ENCODE assay signal across 11 cellular contexts in the genomic region with DNA sequence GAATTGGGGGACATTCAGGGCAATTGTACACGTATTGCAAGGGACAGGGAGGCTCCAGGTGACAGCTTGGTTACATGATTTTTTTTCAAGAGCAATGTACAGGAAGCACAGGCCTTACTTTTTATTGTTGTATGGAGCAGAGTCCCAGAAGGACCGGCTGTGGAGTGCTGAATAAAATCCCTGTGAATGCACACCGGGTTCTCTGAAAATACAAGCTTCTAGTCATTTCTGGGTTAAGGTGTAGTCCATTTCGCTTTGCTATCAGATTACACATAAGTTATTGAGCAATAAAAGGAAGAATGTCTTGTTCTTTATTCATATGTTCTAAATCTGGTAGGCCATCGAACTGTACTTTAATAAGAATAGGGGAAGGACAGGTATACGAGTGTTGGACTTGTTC. TPM values are rescaled to one million over a fixed set of nuclear protein-coding genes. Genes with fewer than 3 reads are reported as not detected.
"Had no signal": no experiment of that assay in that cellular context is flagged by ENCODE, and none has a peak within 500 bp of the region (broad histone marks: within the 10 kb centered on the region; RNA-seq: fewer than 3 reads in every experiment).

No MANE protein-coding gene starts in this region.

- H3K36me3 ChIP-seq: vagina, WERI-Rb-1 had no signal

- H3K4me3 Mint-ChIP-seq: activated CD8-positive, alpha-beta T cell treated with anti-CD3 and anti-CD28 coated beads, Interleukin-2, amount 10 ng/mL, durations not matched to agents 7 days and 5 days; central memory CD8-positive, alpha-beta T cell; stimulated activated naive CD8-positive, alpha-beta T cell treated with anti-CD3 and anti-CD28 coated beads, Interleukin-15, amount 100 ng/mL, for 72 hours had no signal

- H3K27me3 Mint-ChIP-seq: central memory CD8-positive, alpha-beta T cell; stimulated activated naive CD8-positive, alpha-beta T cell treated with anti-CD3 and anti-CD28 coated beads, Interleukin-15, amount 100 ng/mL, for 72 hours had no signal

- DNase-seq: activated CD4-positive, alpha-beta T cell treated with anti-CD3 and anti-CD28 coated beads for 4 hours; activated CD8-positive, alpha-beta T cell treated with anti-CD3 and anti-CD28 coated beads, Interleukin-2, amount 10 ng/mL, durations not matched to agents 7 days and 5 days; activated naive CD4-positive, alpha-beta T cell treated with anti-CD3 and anti-CD28 coated beads, Interleukin-2, amount 50 U/mL, for 16 hours; occipital lobe; stimulated activated CD4-positive, alpha-beta T cell treated with anti-CD3 and anti-CD28 coated beads, Interleukin-4, amount 100 ng/mL, for 4 hours; stimulated activated naive CD8-positive, alpha-beta T cell treated with anti-CD3 and anti-CD28 coated beads, Interleukin-15, amount 100 ng/mL, for 72 hours; T1000; testis; WERI-Rb-1 had no signal

- H3K4me3 ChIP-seq: testis, vagina had no signal

- H3K27ac ChIP-seq: testis, vagina, WERI-Rb-1 had no signal

- H3K9me3 Mint-ChIP-seq: central memory CD8-positive, alpha-beta T cell; stimulated activated naive CD8-positive, alpha-beta T cell treated with anti-CD3 and anti-CD28 coated beads, Interleukin-15, amount 100 ng/mL, for 72 hours had no signal

- H3K4me1 Mint-ChIP-seq: central memory CD8-positive, alpha-beta T cell; stimulated activated naive CD8-positive, alpha-beta T cell treated with anti-CD3 and anti-CD28 coated beads, Interleukin-15, amount 100 ng/mL, for 72 hours had no signal

- H3K4me1 ChIP-seq: testis, vagina had no signal

- ATAC-seq: activated CD8-positive, alpha-beta T cell treated with anti-CD3 and anti-CD28 coated beads, Interleukin-2, amount 10 ng/mL, durations not matched to agents 7 days and 5 days; stimulated activated naive CD8-positive, alpha-beta T cell treated with anti-CD3 and anti-CD28 coated beads, Interleukin-15, amount 100 ng/mL, for 72 hours had no signal

- H3K27me3 ChIP-seq: testis, vagina had no signal

- H3K9me3 ChIP-seq: testis, vagina had no signal

- H3K27ac Mint-ChIP-seq: activated CD8-positive, alpha-beta T cell treated with anti-CD3 and anti-CD28 coated beads, Interleukin-2, amount 10 ng/mL, durations not matched to agents 7 days and 5 days; stimulated activated naive CD8-positive, alpha-beta T cell treated with anti-CD3 and anti-CD28 coated beads, Interleukin-15, amount 100 ng/mL, for 72 hours had no signal

RNA-seq across cellular contexts. Expression of a gene that starts 52.2 kb away (rescaled TPM):
- total RNA-seq: activated CD8-positive, alpha-beta T cell treated with anti-CD3 and anti-CD28 coated beads, Interleukin-2, amount 10 ng/mL, durations not matched to agents 7 days and 5 days had no signal
